Comparison of ENCODE assay signal across 1 cellular context in genomic region chr22:41919357-41920224, GRCh38.
TF ChIP-seq lines count a peak whose summit lies in the region.

No MANE protein-coding gene starts in this region.

TF ChIP-seq in GM12878, 131 proteins besides CTCF, POLR2A, EP300 and RAD21 (continued from another document and continues in another):
- TF ChIP-seq ZBTB40 (IDR thresholded peaks at IDR 0.05; ENCODE audit: borderline replicate concordance) (no peak), PBX3 (IDR thresholded peaks at IDR 0.05; ENCODE audit: insufficient replicate concordance, low read depth, low read length) (peak; percentile 26), RELB (IDR thresholded peaks at IDR 0.05; ENCODE audit: low read depth) (peak; percentile 40; the same call in 1 of the 2 replicates), MTA3 (IDR thresholded peaks at IDR 0.05; ENCODE audit: borderline replicate concordance, low read length) (no peak), CUX1 (IDR thresholded peaks at IDR 0.05; ENCODE audit: insufficient replicate concordance, low read depth, low read length) (no peak), SIX5 (IDR thresholded peaks at IDR 0.05; ENCODE audit: low read depth, low read length, severe bottlenecking) (no peak), CHD2 (IDR thresholded peaks at IDR 0.05; ENCODE audit: borderline replicate concordance, low read depth, low read length) (0 out of 2 replicates have a peak, but pooled peaks have one; percentile 19), DPF2 (IDR thresholded peaks at IDR 0.05) (peak; percentile 82), LARP7 (IDR thresholded peaks at IDR 0.05) (peak; percentile 84), EZH2 (IDR thresholded peaks at IDR 0.05; ENCODE audit: borderline replicate concordance, control insufficient read depth, low read depth, low read length) (no peak), KAT2A (conservative IDR thresholded peaks at IDR 0.05; ENCODE audit: control insufficient read depth, low read depth, low read length) (no peak), KDM1A (IDR thresholded peaks at IDR 0.05; ENCODE audit: borderline replicate concordance) (no peak), YY1 (IDR thresholded peaks at IDR 0.05; ENCODE audit: low read depth, low read length) (no peak), NR2C2 (IDR thresholded peaks at IDR 0.05; ENCODE audit: borderline replicate concordance, control insufficient read depth, insufficient read length, low read depth) (no peak), SPI1 (IDR thresholded peaks at IDR 0.05; ENCODE audit: borderline replicate concordance, insufficient read depth, low read depth, low read length) (peak; percentile 70; the same call in 1 of the 2 replicates), POLR2AphosphoS5 (IDR thresholded peaks at IDR 0.05; ENCODE audit: low read length) (peak; percentile 75; the same call in 1 of the 2 replicates), PRDM15 (CRISPR knock-in tag; IDR thresholded peaks at IDR 0.05) (0 out of 2 replicates have a peak, but pooled peaks have one; percentile 42), BMI1 (IDR thresholded peaks at IDR 0.05; ENCODE audit: borderline replicate concordance) (no peak), GATAD2B (conservative IDR thresholded peaks at IDR 0.05; ENCODE audit: low read depth) (peak; percentile 72; the same call in 1 of the 2 replicates), CBX3 (IDR thresholded peaks at IDR 0.05; ENCODE audit: borderline replicate concordance, low read depth) (no peak), IRF4 (IDR thresholded peaks at IDR 0.05; ENCODE audit: low read depth, low read length) (no peak; the same call in 1 of the 2 replicates), ZNF24 (IDR thresholded peaks at IDR 0.05) (no peak), ETV6 (conservative IDR thresholded peaks at IDR 0.05 in 1 of 2, IDR thresholded peaks at IDR 0.05 in 1 of 2; ENCODE audit: borderline replicate concordance in 1 of 2, low read depth in 1 of 2) (0 out of 4 replicates have a peak, but pooled peaks of 1 of the 2 experiments have one; percentile 23), SMAD1 (IDR thresholded peaks at IDR 0.05; ENCODE audit: low read depth, partially characterized antibody) (no peak), TARDBP (IDR thresholded peaks at IDR 0.05; ENCODE audit: borderline replicate concordance) (0 out of 2 replicates have a peak, but pooled peaks have one; percentile 12), PAX5 (IDR thresholded peaks at IDR 0.05; ENCODE audit: borderline replicate concordance, low read depth, low read length) (peak; percentile 29; the same call in 1 of the 2 replicates), MEF2A (IDR thresholded peaks at IDR 0.05; ENCODE audit: insufficient read depth, low read depth, low read length) (no peak), CBX5 (IDR thresholded peaks at IDR 0.05; ENCODE audit: low read depth) (no peak), HDAC6 (IDR thresholded peaks at IDR 0.05; ENCODE audit: unreplicated experiment) (no peak), ATF3 (IDR thresholded peaks at IDR 0.05; ENCODE audit: borderline replicate concordance, extremely low read depth, low read depth, low read length) (no peak), SIN3A (IDR thresholded peaks at IDR 0.05; ENCODE audit: low read depth, low read length) (0 out of 2 replicates have a peak, but pooled peaks have one; percentile 54), FOXM1 (IDR thresholded peaks at IDR 0.05; ENCODE audit: low read depth, low read length) (no peak), SMC3 (IDR thresholded peaks at IDR 0.05; ENCODE audit: borderline replicate concordance, low read length) (no peak; the same call in 1 of the 2 replicates), RELA (IDR thresholded peaks at IDR 0.05; ENCODE audit: borderline replicate concordance, partially characterized antibody) (no peak), CBFB (IDR thresholded peaks at IDR 0.05; ENCODE audit: low read depth) (peak; percentile 7), STAT1 (conservative IDR thresholded peaks at IDR 0.05) (no peak), TBL1XR1 (IDR thresholded peaks at IDR 0.05; ENCODE audit: low read depth, low read length) (0 out of 2 replicates have a peak, but pooled peaks have one; percentile 10), ZZZ3 (IDR thresholded peaks at IDR 0.05; ENCODE audit: control insufficient read depth, insufficient read length, low read depth) (no peak), ZSCAN29 (IDR thresholded peaks at IDR 0.05) (no peak), IRF3 (IDR thresholded peaks at IDR 0.05) (no peak), BRCA1 (IDR thresholded peaks at IDR 0.05; ENCODE audit: low read depth, low read length) (no peak), HDAC2 (IDR thresholded peaks at IDR 0.05) (no peak), MTA2 (IDR thresholded peaks at IDR 0.05; ENCODE audit: low read depth) (peak; percentile 39; the same call in 1 of the 2 replicates), ZNF217 (IDR thresholded peaks at IDR 0.05) (no peak), ZNF207 (IDR thresholded peaks at IDR 0.05; ENCODE audit: borderline replicate concordance) (peak; percentile 68), PML (IDR thresholded peaks at IDR 0.05; ENCODE audit: low read length) (no peak), MXI1 (IDR thresholded peaks at IDR 0.05; ENCODE audit: low read depth, low read length) (no peak), GABPA (IDR thresholded peaks at IDR 0.05; ENCODE audit: low read depth) (no peak)
